Comparison of ENCODE assay signal across 8 cellular contexts in the genomic region with DNA sequence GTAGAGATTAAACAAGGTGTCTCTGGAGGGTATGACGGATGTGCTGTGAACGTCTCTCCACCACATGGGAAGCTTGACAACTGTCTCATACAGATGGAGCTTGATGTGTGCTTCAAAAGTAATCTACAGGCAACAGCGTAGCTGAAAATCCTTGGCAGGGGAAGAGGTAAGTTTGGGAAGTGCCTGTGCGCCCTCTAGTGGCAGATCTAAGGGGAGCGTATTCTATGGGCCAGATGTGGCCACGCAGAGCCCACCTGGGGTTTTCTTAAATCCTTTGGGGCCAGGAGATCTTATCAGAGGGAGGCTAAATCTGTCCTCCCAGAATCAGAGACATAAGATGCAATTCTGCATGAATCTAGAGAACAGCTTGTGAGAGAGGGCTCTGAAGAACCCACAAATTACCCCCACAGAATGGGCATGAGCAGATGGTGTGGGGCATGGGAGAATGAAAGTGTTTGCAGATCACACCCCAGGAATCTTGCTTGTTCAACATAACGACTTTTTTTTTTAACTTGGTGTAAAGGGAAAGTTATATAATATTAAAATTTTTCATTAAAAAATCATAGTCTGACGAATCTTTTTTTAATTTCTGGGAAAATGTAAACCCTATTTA.
DNase-seq lines count a peak whose midpoint lies in the region; ATAC-seq, FAIRE-seq and TF ChIP-seq lines count a peak whose summit lies in the region.

No MANE protein-coding gene starts in this region.

- H3K36me3 ChIP-seq in A673 (ENCODE audit: insufficient read depth, low read length, poor library complexity, severe bottlenecking): no peaks in the 10 kb centered on the region
- H3K36me3 ChIP-seq in H1 (ENCODE audit: control insufficient read depth in 2 of 4, insufficient read depth in 4 of 4, low read length in 3 of 4): no peaks in the 10 kb centered on the region

- no peaks in the 10 kb centered on the region for H3K9me3 Mint-ChIP-seq in activated CD8-positive, alpha-beta T cell treated with anti-CD3 and anti-CD28 coated beads, Interleukin-2, amount 10 ng/mL, durations not matched to agents 7 days and 5 days (ENCODE audit: insufficient read depth)

- H4K5ac ChIP-seq in H1 (ENCODE audit: insufficient read length, low read depth, low read length): no peak overlapping the region

- H2BK5ac ChIP-seq in H1 (ENCODE audit: low read depth, low read length): no peak overlapping the region

- H3K9me3 ChIP-seq in A673 (ENCODE audit: low read depth, low read length, poor library complexity, severe bottlenecking): no peaks in the 10 kb centered on the region
- H3K9me3 ChIP-seq in H1 (ENCODE audit: insufficient read depth in 2 of 2, low read depth in 1 of 2, low read length in 1 of 2): peaks cover 0 to 10% of the 10 kb centered on the region in 2 experiments; a peak in 2 of 4 replicates

- H3K4me1 Mint-ChIP-seq in activated CD8-positive, alpha-beta T cell treated with anti-CD3 and anti-CD28 coated beads, Interleukin-2, amount 10 ng/mL, durations not matched to agents 7 days and 5 days (ENCODE audit: low read depth): peaks cover 4% of the 10 kb centered on the region

- no peak overlapping the region for H3K4me2 ChIP-seq in H1 (ENCODE audit: insufficient read depth in 1 of 2, low read depth in 2 of 2, low read length in 2 of 2)

- H3K4ac ChIP-seq in H1 (replicated peaks; ENCODE audit: insufficient read length, low read depth, low read length): no peak overlapping the region

- no peak overlapping the region for H3K18ac ChIP-seq in H1 (ENCODE audit: extremely low read depth, low read length)

- H3K4me3 Mint-ChIP-seq in activated CD8-positive, alpha-beta T cell treated with anti-CD3 and anti-CD28 coated beads, Interleukin-2, amount 10 ng/mL, durations not matched to agents 7 days and 5 days: no peak overlapping the region

- H4K20me1 ChIP-seq in H1 (replicated peaks in 1 of 2; ENCODE audit: control insufficient read depth in 1 of 2, insufficient read depth in 2 of 2, low read length in 2 of 2): no peaks in the 10 kb centered on the region

- TF ChIP-seq CTCF in A673 (conservative IDR thresholded peaks at IDR 0.05; ENCODE audit: low read depth, low read length) (peak; percentile 97), H1 (IDR thresholded peaks at IDR 0.05; ENCODE audit: control extremely low read depth in 1 of 3, insufficient read depth in 1 of 3, low read depth in 1 of 3, low read length in 3 of 3) (peak; percentile 79 to 90 (median 86))

- no peak overlapping the region for H4K91ac ChIP-seq in H1 (replicated peaks; ENCODE audit: insufficient read length, low read length)

- H2BK20ac ChIP-seq in H1 (ENCODE audit: low read length): no peak overlapping the region

- H3K23me2 ChIP-seq in H1 (ENCODE audit: low read depth, low read length): no peaks in the 10 kb centered on the region

- TF ChIP-seq EP300 in H1 (IDR thresholded peaks at IDR 0.05; ENCODE audit: borderline replicate concordance in 1 of 2, low read depth in 2 of 2, low read length in 2 of 2): no peak

- no peak overlapping the region for H3K14ac ChIP-seq in H1 (ENCODE audit: insufficient read length)

- H2BK120ac ChIP-seq in H1 (replicated peaks; ENCODE audit: low read depth, low read length): no peak overlapping the region

- peaks cover 5% of the 10 kb centered on the region for H3K27me3 Mint-ChIP-seq in activated CD8-positive, alpha-beta T cell treated with anti-CD3 and anti-CD28 coated beads, Interleukin-2, amount 10 ng/mL, durations not matched to agents 7 days and 5 days (ENCODE audit: low read depth)

- FAIRE-seq in GM18507 (lab: Jason Lieb, UNC) (peak; percentile 69), H1 (lab: Jason Lieb, UNC) (peak; percentile 94)

- no peaks in the 10 kb centered on the region for H3K79me1 ChIP-seq in H1 (ENCODE audit: low read depth, low read length)

- POLR2A ChIA-PET in A673 (lab: Charles Lee; ENCODE audit: low non-redundant PET) (no interaction called here), H1 (lab: Charles Lee; ENCODE audit: partially characterized antibody) (no interaction called here)
- POLR2A ChIA-PET in activated CD8-positive, alpha-beta T cell treated with anti-CD3 and anti-CD28 coated beads, Interleukin-2, amount 10 ng/mL, durations not matched to agents 7 days and 5 days (lab: Charles Lee): no interaction called here

- 25% methylated on average over 8 of the region's 8 CpGs; no CpG with 5 or more reads in 1 of the 2 experiments for WGBS in H1 (ENCODE audit: extremely low coverage in 1 of 2, insufficient coverage in 1 of 2, insufficient read length in 1 of 2, insufficient replicate concordance in 2 of 2, low coverage in 1 of 2, low lambda C conversion rate in 2 of 2, missing lambda C conversion rate in 1 of 2), 2 experiments

- DNase-seq in A673 (ENCODE audit: low spot score) (peak; percentile 79), GM18507 (ENCODE audit: extremely low spot score, insufficient read length, low read depth) (no peak), NCI-H82 (lab: John Stamatoyannopoulos, UW) (peak; percentile 92), H1 (ENCODE audit: low read depth in 1 of 2, low spot score in 2 of 2) (peak; percentile 41 to 84), middle frontal gyrus (ENCODE audit: extremely low spot score, low spot score) (peak; percentile 9)
- peak; percentile 79 for DNase-seq in activated CD8-positive, alpha-beta T cell treated with anti-CD3 and anti-CD28 coated beads, Interleukin-2, amount 10 ng/mL, durations not matched to agents 7 days and 5 days
- DNase-seq in stimulated activated CD8-positive, alpha-beta memory T cell treated with anti-CD3 and anti-CD28 coated beads, Interleukin-4, amount 100 ng/mL, for 48 hours: peak; percentile 75

- no peak overlapping the region for H2BK12ac ChIP-seq in H1 (ENCODE audit: low read depth, low read length)

- TF ChIP-seq POLR2A in H1 (IDR thresholded peaks at IDR 0.05; ENCODE audit: control extremely low read depth in 1 of 2, low read depth in 2 of 2, low read length in 2 of 2): no peak

- H2BK15ac ChIP-seq in H1 (ENCODE audit: low read length): no peak overlapping the region

- no peak overlapping the region for H3K27ac Mint-ChIP-seq in activated CD8-positive, alpha-beta T cell treated with anti-CD3 and anti-CD28 coated beads, Interleukin-2, amount 10 ng/mL, durations not matched to agents 7 days and 5 days

- no peaks in the 10 kb centered on the region for H3K79me2 ChIP-seq in H1 (ENCODE audit: control insufficient read depth in 1 of 2, insufficient read depth in 2 of 2, low read length in 2 of 2)

- no peak overlapping the region for H4K8ac ChIP-seq in H1 (ENCODE audit: extremely low read depth, insufficient read depth, low read length)

- no peaks in the 10 kb centered on the region for H3K36me3 Mint-ChIP-seq in activated CD8-positive, alpha-beta T cell treated with anti-CD3 and anti-CD28 coated beads, Interleukin-2, amount 10 ng/mL, durations not matched to agents 7 days and 5 days (ENCODE audit: low read depth)

- peak; percentile 58 for ATAC-seq in HG03139 (IDR thresholded peaks at IDR 0.05; ENCODE audit: unreplicated experiment)
- peak; percentile 95 for ATAC-seq in activated CD8-positive, alpha-beta T cell treated with anti-CD3 and anti-CD28 coated beads, Interleukin-2, amount 10 ng/mL, durations not matched to agents 7 days and 5 days

- H3K27ac ChIP-seq in A673 (ENCODE audit: low read depth, low read length, poor library complexity, severe bottlenecking) (no peak overlapping the region), H1 (ENCODE audit: low read depth, low read length) (no peak overlapping the region)

- H3K9ac ChIP-seq in H1 (replicated peaks in 1 of 4; ENCODE audit: extremely low read depth in 1 of 4, low read depth in 3 of 4, low read length in 3 of 4): no peak overlapping the region

- CTCF ChIA-PET in A673 (lab: Charles Lee) (interaction anchor here (0.5 to 1.1 kb wide), 8 partner anchors 12 to 650 kb away, joined by 3 to 7 read pairs (median 4); a partner anchor contains a TSS), H1 (lab: Charles Lee; ENCODE audit: partially characterized antibody) (interaction anchor here (0.6 to 3.6 kb wide), 39 partner anchors 9 to 946 kb away, joined by 3 to 44 read pairs (median 4); no protein-coding TSS in a partner anchor)
- CTCF ChIA-PET in activated CD8-positive, alpha-beta T cell treated with anti-CD3 and anti-CD28 coated beads, Interleukin-2, amount 10 ng/mL, durations not matched to agents 7 days and 5 days (lab: Charles Lee): interaction anchor here (0.5 to 3.2 kb wide), 58 partner anchors 9 to 948 kb away, joined by 3 to 54 read pairs (median 4); a partner anchor contains a TSS

- H3K4me3 ChIP-seq in A673 (ENCODE audit: low read depth, low read length, poor library complexity, severe bottlenecking): no peak overlapping the region
- H3K4me3 ChIP-seq in H1 (ENCODE audit: extremely low read depth in 1 of 4, insufficient read depth in 2 of 4, low read depth in 3 of 4, low read length in 4 of 4): no peak overlapping the region

- peak overlapping the region; percentile 83; the same call in 1 of the 2 replicates for H2AFZ ChIP-seq in H1 (ENCODE audit: low read length)

- intact Hi-C loops in A673 (cut with micrococcal nuclease; ENCODE audit: unreplicated experiment): no loop called here

- no TSS peak for BruUV-seq in A673 (replicated peaks; lab: Mats Ljungman, UMichigan)

- no peak overlapping the region for H3K56ac ChIP-seq in H1 (replicated peaks; ENCODE audit: insufficient read length, low read depth, low read length)

- peak; percentile 85 to 89 for TF ChIP-seq RAD21 in H1 (IDR thresholded peaks at IDR 0.05 in 1 of 2, conservative IDR thresholded peaks at IDR 0.05 in 1 of 2; ENCODE audit: low read depth in 2 of 2, low read length in 2 of 2)

- H2AK5ac ChIP-seq in H1 (ENCODE audit: low read depth, low read length): no peak overlapping the region

- H3K4me1 ChIP-seq in A673 (ENCODE audit: insufficient read depth, low read length, poor library complexity, severe bottlenecking) (no peaks in the 10 kb centered on the region), H1 (replicated peaks in 1 of 4; ENCODE audit: control insufficient read depth in 3 of 4, insufficient read depth in 4 of 4, low read length in 3 of 4) (no peaks in the 10 kb centered on the region)

- no peak overlapping the region for H3K23ac ChIP-seq in H1 (ENCODE audit: insufficient read length)

- H3K27me3 ChIP-seq in A673 (replicated peaks; ENCODE audit: insufficient read depth, low read depth, low read length, poor library complexity) (no peaks in the 10 kb centered on the region), H1 (replicated peaks in 1 of 4; ENCODE audit: control insufficient read depth in 3 of 4, extremely low read depth in 1 of 4, insufficient read depth in 3 of 4, low read length in 3 of 4) (no peaks in the 10 kb centered on the region)

TF ChIP-seq in H1, 55 proteins besides CTCF, POLR2A, EP300 and RAD21:
- TF ChIP-seq TCF12 (IDR thresholded peaks at IDR 0.05; ENCODE audit: low read depth, low read length): peak; percentile 60; the same call in 1 of the 2 replicates
- no peak for TF ChIP-seq PHF8 (conservative IDR thresholded peaks at IDR 0.05; ENCODE audit: low read depth, low read length)
